ENCODE assay signal across 8 cellular contexts in the genomic region with DNA sequence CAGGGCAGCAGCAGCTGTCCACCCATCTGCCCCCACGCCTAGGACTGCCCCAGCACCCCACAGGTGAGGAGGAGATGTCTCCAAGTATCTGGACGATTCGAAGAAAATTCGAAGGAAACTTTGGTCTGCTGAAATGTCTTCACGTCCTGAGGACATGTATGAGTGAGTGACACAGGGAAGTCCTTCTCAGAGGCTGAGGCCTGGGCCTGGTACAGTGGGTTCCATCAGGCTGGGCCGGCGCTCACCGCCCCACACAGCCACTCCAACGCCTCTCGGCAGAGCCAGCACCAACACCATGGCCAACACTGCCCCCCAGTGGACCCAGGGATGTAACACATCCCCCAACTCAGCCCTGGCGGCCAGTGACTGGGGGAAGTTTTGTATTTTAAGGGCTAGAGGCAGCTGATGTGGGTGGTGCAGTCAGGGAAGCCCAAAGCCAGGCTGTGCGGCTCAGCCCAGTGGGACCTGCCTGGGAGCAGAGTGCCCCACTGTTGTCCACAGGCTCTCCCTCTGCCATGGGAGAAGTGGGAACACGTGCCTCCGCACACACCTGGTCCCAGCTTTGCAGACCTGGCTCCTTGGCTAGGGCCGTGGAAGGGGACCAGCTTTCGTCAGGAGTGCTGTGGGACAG. TPM values are rescaled to one million over a fixed set of nuclear protein-coding genes. Genes with fewer than 3 reads are reported as not detected.
DNase-seq lines count a peak whose midpoint lies in the region; ATAC-seq, FAIRE-seq and TF ChIP-seq lines count a peak whose summit lies in the region.

No MANE protein-coding gene starts in this region.

- no peaks in the 10 kb centered on the region for H3K9me2 ChIP-seq in GM23338 (ENCODE audit: insufficient read depth)

- no peaks in the 10 kb centered on the region for H3F3A ChIP-seq in GM23338 (replicated peaks; ENCODE audit: low read depth)

- intact Hi-C loops in HepG2 (cut with micrococcal nuclease; ENCODE audit: unreplicated experiment): loop anchor here (1.0 to 5.0 kb wide), 3 partner anchors 48 to 132 kb away; a partner anchor contains a TSS

- CTCF ChIA-PET in BJ (lab: Yijun Ruan, JAX): interaction anchor here (0.6 to 8.5 kb wide), 16 partner anchors 8 to 199 kb away, joined by 3 to 101 read pairs (median 3); a partner anchor contains a TSS
- CTCF ChIA-PET in HepG2 (lab: Yijun Ruan, JAX; ENCODE audit: low intra/inter-chr PET ratio, low total read pairs): interaction anchor here (1.7 to 2.3 kb wide), 3 partner anchors 48 to 133 kb away, joined by 9 to 16 read pairs (median 14); a partner anchor contains a TSS

- H3K79me2 ChIP-seq in GM23338 (replicated peaks; ENCODE audit: insufficient read depth): no peaks in the 10 kb centered on the region
- no peaks in the 10 kb centered on the region for H3K79me2 ChIP-seq in HepG2 (ENCODE audit: insufficient read depth, low read length)

- no TSS peak for BruUV-seq in HepG2 (replicated peaks; lab: Mats Ljungman, UMichigan)

- WGBS in HepG2 (ENCODE audit: low lambda C conversion rate): 58% methylated on average over 13 of the region's 16 CpGs

- H3K36me3 Mint-ChIP-seq in GM23338 (ENCODE audit: low read depth) (peaks cover 17% of the 10 kb centered on the region; the same call in 2 of the 3 replicates), chondrocyte (ENCODE audit: low read depth) (peaks cover 4% of the 10 kb centered on the region)

- ATAC-seq in GM23338: peak; percentile 96
- ATAC-seq in HepG2: peak; percentile 92
- no peak for ATAC-seq in GM21515 (IDR thresholded peaks at IDR 0.05; ENCODE audit: unreplicated experiment)

- FAIRE-seq in HepG2 (lab: Jason Lieb, UNC): peak; percentile 99

- H2AFZ ChIP-seq in GM23338 (no peak overlapping the region), HepG2 (ENCODE audit: low read length) (no peak overlapping the region)

- peaks cover 12% of the 10 kb centered on the region for H3K36me3 ChIP-seq in BJ (ENCODE audit: control insufficient read depth, insufficient read depth, low read length)
- H3K36me3 ChIP-seq in GM23338 (ENCODE audit: insufficient read depth): no peaks in the 10 kb centered on the region
- H3K36me3 ChIP-seq in HepG2 (replicated peaks in 1 of 2; ENCODE audit: control insufficient read depth in 1 of 2, insufficient read depth in 2 of 2, low read length in 2 of 2): peaks cover 0 to 4% of the 10 kb centered on the region in 2 experiments; a peak in 3 of 5 replicates

- TF ChIP-seq CTCF in BJ (IDR thresholded peaks at IDR 0.05; ENCODE audit: insufficient read depth, low read depth, low read length) (peak; percentile 93), GM23338 (conservative IDR thresholded peaks at IDR 0.05; ENCODE audit: low read depth in 2 of 2) (peak; percentile 88 to 97), chondrocyte (IDR thresholded peaks at IDR 0.05) (peak; percentile 89), HepG2 (CRISPR knock-in tag; IDR thresholded peaks at IDR 0.05) (peak; percentile 100)

- TF ChIP-seq RAD21 in HepG2 (CRISPR knock-in tag; IDR thresholded peaks at IDR 0.05): peak; percentile 99

- DNase-seq in BJ (ENCODE audit: low read depth) (no peak), GM23338 (ENCODE audit: low spot score) (peak; percentile 93), NCI-H2227 (lab: John Stamatoyannopoulos, UW; ENCODE audit: unreplicated experiment) (peak; percentile 80), chondrocyte (ENCODE audit: low spot score) (no peak), HepG2 (ENCODE audit: low spot score) (peak; percentile 74)
- DNase-seq in activated CD4-positive, alpha-beta T cell treated with anti-CD3 and anti-CD28 coated beads for 24 hours (ENCODE audit: low read depth in 2 of 2): peak; percentile 74 to 76
- peak; percentile 57 to 76 (median 73) for DNase-seq in stimulated activated CD4-positive, alpha-beta T cell treated with anti-CD3 and anti-CD28 coated beads, TNF-alpha, amount 100 ng/mL, for 1 hour (ENCODE audit: low read depth in 3 of 3, low spot score in 1 of 3)

- H4K20me1 ChIP-seq in GM23338 (replicated peaks; ENCODE audit: insufficient read depth) (no peaks in the 10 kb centered on the region; the same call in 1 of the 2 replicates), HepG2 (ENCODE audit: insufficient read depth, low read length) (no peaks in the 10 kb centered on the region)

- POLR2A ChIA-PET in BJ (lab: Charles Lee) (no interaction called here), HepG2 (lab: Yijun Ruan, JAX) (interaction anchor here (0.6 to 1.0 kb wide), 2 partner anchors 116 to 131 kb away, joined by 3 read pairs; a partner anchor contains a TSS)

- H3K4me1 ChIP-seq in GM23338 (ENCODE audit: insufficient read depth) (no peaks in the 10 kb centered on the region), HepG2 (ENCODE audit: insufficient read depth, low read length) (peaks cover 7% of the 10 kb centered on the region; the same call in 1 of the 2 replicates)

- TF ChIP-seq POLR2A in HepG2 (IDR thresholded peaks at IDR 0.05; ENCODE audit: insufficient read depth in 1 of 2, low read depth in 2 of 2, low read length in 2 of 2): no peak

- no peak overlapping the region for H3K4me3 ChIP-seq in BJ (ENCODE audit: low read depth, low read length)
- no peak overlapping the region for H3K4me3 ChIP-seq in GM23338
- no peak overlapping the region for H3K4me3 ChIP-seq in HepG2 (replicated peaks in 1 of 3; ENCODE audit: insufficient read depth in 1 of 3, low read depth in 2 of 3, low read length in 3 of 3)

- H3K27me3 ChIP-seq in BJ (ENCODE audit: control insufficient read depth, insufficient read depth, low read length): no peaks in the 10 kb centered on the region
- no peaks in the 10 kb centered on the region for H3K27me3 ChIP-seq in GM23338 (ENCODE audit: insufficient read depth)
- H3K27me3 ChIP-seq in HepG2 (ENCODE audit: control insufficient read depth in 1 of 2, insufficient read depth in 2 of 2, low read length in 2 of 2): no peaks in the 10 kb centered on the region

- no peaks in the 10 kb centered on the region for H3K4me1 Mint-ChIP-seq in GM23338
- H3K4me1 Mint-ChIP-seq in chondrocyte (ENCODE audit: low read depth): no peaks in the 10 kb centered on the region

- H3K9me3 Mint-ChIP-seq in GM23338: peaks cover 19% of the 10 kb centered on the region
- H3K9me3 Mint-ChIP-seq in chondrocyte (ENCODE audit: low read depth): no peaks in the 10 kb centered on the region

- no peak overlapping the region for H3K27ac Mint-ChIP-seq in GM23338
- no peak overlapping the region for H3K27ac Mint-ChIP-seq in chondrocyte (ENCODE audit: unreplicated experiment)

- H3K27me3 Mint-ChIP-seq in GM23338 (ENCODE audit: insufficient read depth, low read depth, poor library complexity) (peaks cover 22% of the 10 kb centered on the region), chondrocyte (ENCODE audit: low read depth) (no peaks in the 10 kb centered on the region)

- in situ Hi-C loops in HepG2 (cut with HindIII; ENCODE audit: extremely low pct_ligation_motif_present, low pct_unique_long_range_greater_than_20kb): no loop called here

- H3K9me3 ChIP-seq in HepG2 (ENCODE audit: low read length): no peaks in the 10 kb centered on the region

- H3K4me3 Mint-ChIP-seq in GM23338 (no peak overlapping the region), chondrocyte (ENCODE audit: unreplicated experiment) (no peak overlapping the region)

- H3K9ac ChIP-seq in HepG2 (ENCODE audit: insufficient read depth, low read depth, low read length): no peak overlapping the region

- no peak overlapping the region for H3K4me2 ChIP-seq in GM23338
- H3K4me2 ChIP-seq in HepG2 (ENCODE audit: low read depth, low read length): no peak overlapping the region

- TF ChIP-seq EP300 in HepG2 (IDR thresholded peaks at IDR 0.05; ENCODE audit: low read depth in 2 of 2, low read length in 2 of 2) (no peak), HepG2 (CRISPR knock-in tag; IDR thresholded peaks at IDR 0.05; ENCODE audit: borderline replicate concordance) (no peak)

- H3K27ac ChIP-seq in GM23338 (ENCODE audit: low read depth) (no peak overlapping the region), HepG2 (ENCODE audit: extremely low read length, insufficient read depth, low read length) (no peak overlapping the region)

RNA-seq across cellular contexts. Expression of a gene that starts 55.8 kb away (rescaled TPM):
- polyA plus RNA-seq in BJ (2011; rRNA removed) (5.2 and 11.3 TPM in 2 replicates), GM23338 (2016; fragmentation: Nextera tagmentation; extraction: Ambion mirVana) (110 and 120 TPM in 2 replicates), HepG2 (2011; rRNA removed) (51.7 and 92.4 TPM in 2 replicates)
- 9.4 and 13.4 TPM in 2 replicates for polyA minus RNA-seq in BJ (2011; rRNA and poly(A)+ RNA removed)
- 692 and 849 TPM in 2 replicates for total RNA-seq in GM23338 (2014; rRNA removed; shearing (Covaris generic))
- total RNA-seq in chondrocyte (132 to 145 TPM (median 141 TPM) in 3 replicates), HepG2 (2016; rRNA removed; fragmentation: Illumina TruSeq; extraction: Trizol) (101 and 192 TPM in 2 replicates)
- 28.4 and 29.9 TPM in 2 replicates for total RNA-seq in HepG2 (2016; cell fraction: cytosol; rRNA removed; fragmentation: Illumina TruSeq; extraction: Trizol; ENCODE audit: low read depth)
- total RNA-seq in HepG2 (2016; cell fraction: insoluble cytoplasmic fraction; rRNA removed; fragmentation: Illumina TruSeq; extraction: Trizol): 118 and 157 TPM in 2 replicates
- total RNA-seq in HepG2 (2016; cell fraction: membrane; rRNA removed; fragmentation: Illumina TruSeq; extraction: Trizol): 63.2 and 68.3 TPM in 2 replicates
- total RNA-seq in HepG2 (2016; cell fraction: nucleus; rRNA removed; fragmentation: Illumina TruSeq; extraction: Trizol): 147 and 173 TPM in 2 replicates
- polyA plus RNA-seq in HepG2 (2011; cell fraction: cytosol; rRNA removed): 62.2 and 67.6 TPM in 2 replicates
- polyA plus RNA-seq in HepG2 (2011; cell fraction: nucleus; rRNA removed): 516 and 545 TPM in 2 replicates
- 163 and 245 TPM in 2 replicates for polyA plus RNA-seq in HepG2 (2012)
- 24.8 and 25.4 TPM in 2 replicates for polyA plus RNA-seq in HepG2 (2016; cell fraction: cytosol; fragmentation: Illumina TruSeq; extraction: Trizol; ENCODE audit: low read depth)
- 209 and 303 TPM in 2 replicates for polyA plus RNA-seq in HepG2 (2016; cell fraction: insoluble cytoplasmic fraction; fragmentation: Illumina TruSeq; extraction: Trizol; ENCODE audit: low read depth)
- 52.3 and 61.0 TPM in 2 replicates for polyA plus RNA-seq in HepG2 (2016; cell fraction: membrane; fragmentation: Illumina TruSeq; extraction: Trizol; ENCODE audit: low read depth)
- 501 and 529 TPM in 2 replicates for polyA plus RNA-seq in HepG2 (2016; cell fraction: nucleus; fragmentation: Illumina TruSeq; extraction: Trizol; ENCODE audit: insufficient read depth, low read depth)
- 35.6 and 241 TPM in 2 replicates for polyA minus RNA-seq in HepG2 (2011; rRNA and poly(A)+ RNA removed; ENCODE audit: low replicate concordance)
- 226 and 344 TPM in 2 replicates for polyA minus RNA-seq in HepG2 (2011; cell fraction: cytosol; rRNA and poly(A)+ RNA removed)
- polyA minus RNA-seq in HepG2 (2011; cell fraction: nucleus; rRNA and poly(A)+ RNA removed): 97.7 and 151 TPM in 2 replicates

RNA-seq across cellular contexts. Expression of a gene that starts 58.8 kb away (rescaled TPM):
- polyA plus RNA-seq in BJ (2011; rRNA removed) (11.6 and 15.4 TPM in 2 replicates), GM23338 (2016; fragmentation: Nextera tagmentation; extraction: Ambion mirVana) (6.4 and 7.0 TPM in 2 replicates), HepG2 (2011; rRNA removed) (59.3 and 69.8 TPM in 2 replicates)
- polyA minus RNA-seq in BJ (2011; rRNA and poly(A)+ RNA removed): 7.9 and 11.7 TPM in 2 replicates
- 6.7 and 16.3 TPM in 2 replicates for total RNA-seq in GM23338 (2014; rRNA removed; shearing (Covaris generic))
- total RNA-seq in chondrocyte (23.5 to 39.8 TPM (median 24.1 TPM) in 3 replicates), HepG2 (2016; rRNA removed; fragmentation: Illumina TruSeq; extraction: Trizol) (54.8 and 59.9 TPM in 2 replicates)
- total RNA-seq in HepG2 (2016; cell fraction: cytosol; rRNA removed; fragmentation: Illumina TruSeq; extraction: Trizol; ENCODE audit: low read depth): 85.1 and 122 TPM in 2 replicates
- 54.5 and 62.8 TPM in 2 replicates for total RNA-seq in HepG2 (2016; cell fraction: insoluble cytoplasmic fraction; rRNA removed; fragmentation: Illumina TruSeq; extraction: Trizol)
- total RNA-seq in HepG2 (2016; cell fraction: membrane; rRNA removed; fragmentation: Illumina TruSeq; extraction: Trizol): 78.3 and 105 TPM in 2 replicates
- 40.6 and 45.1 TPM in 2 replicates for total RNA-seq in HepG2 (2016; cell fraction: nucleus; rRNA removed; fragmentation: Illumina TruSeq; extraction: Trizol)
- polyA plus RNA-seq in HepG2 (2011; cell fraction: cytosol; rRNA removed): 59.9 and 140 TPM in 2 replicates
- polyA plus RNA-seq in HepG2 (2011; cell fraction: nucleus; rRNA removed): 103 and 130 TPM in 2 replicates
- 48.8 and 63.7 TPM in 2 replicates for polyA plus RNA-seq in HepG2 (2012)
- 113 and 149 TPM in 2 replicates for polyA plus RNA-seq in HepG2 (2016; cell fraction: cytosol; fragmentation: Illumina TruSeq; extraction: Trizol; ENCODE audit: low read depth)
- 62.5 and 66.4 TPM in 2 replicates for polyA plus RNA-seq in HepG2 (2016; cell fraction: insoluble cytoplasmic fraction; fragmentation: Illumina TruSeq; extraction: Trizol; ENCODE audit: low read depth)
- 95.1 and 110 TPM in 2 replicates for polyA plus RNA-seq in HepG2 (2016; cell fraction: membrane; fragmentation: Illumina TruSeq; extraction: Trizol; ENCODE audit: low read depth)
- 121 and 124 TPM in 2 replicates for polyA plus RNA-seq in HepG2 (2016; cell fraction: nucleus; fragmentation: Illumina TruSeq; extraction: Trizol; ENCODE audit: insufficient read depth, low read depth)
- 23.1 and 32.6 TPM in 2 replicates for polyA minus RNA-seq in HepG2 (2011; rRNA and poly(A)+ RNA removed; ENCODE audit: low replicate concordance)
- polyA minus RNA-seq in HepG2 (2011; cell fraction: cytosol; rRNA and poly(A)+ RNA removed): 18.1 and 19.8 TPM in 2 replicates
- polyA minus RNA-seq in HepG2 (2011; cell fraction: nucleus; rRNA and poly(A)+ RNA removed): 27.6 and 37.2 TPM in 2 replicates

Comparison
In these comparisons a context has a peak if more than half of its experiments do, and no peak if none do; other contexts are left out.
1. DNase-seq: peak in GM23338 (single experiment), NCI-H2227 (single experiment), activated CD4-positive, alpha-beta T cell treated with anti-CD3 and anti-CD28 coated beads for 24 hours (2 of 2), HepG2 (single experiment) and stimulated activated CD4-positive, alpha-beta T cell treated with anti-CD3 and anti-CD28 coated beads, TNF-alpha, amount 100 ng/mL, for 1 hour (3 of 3); none in BJ (single experiment) and chondrocyte (single experiment).
2. Peak in every context shown above with its lines, with median percentiles within 50 percentile points of each other: CTCF ChIP-seq.